In the genomic region with DNA sequence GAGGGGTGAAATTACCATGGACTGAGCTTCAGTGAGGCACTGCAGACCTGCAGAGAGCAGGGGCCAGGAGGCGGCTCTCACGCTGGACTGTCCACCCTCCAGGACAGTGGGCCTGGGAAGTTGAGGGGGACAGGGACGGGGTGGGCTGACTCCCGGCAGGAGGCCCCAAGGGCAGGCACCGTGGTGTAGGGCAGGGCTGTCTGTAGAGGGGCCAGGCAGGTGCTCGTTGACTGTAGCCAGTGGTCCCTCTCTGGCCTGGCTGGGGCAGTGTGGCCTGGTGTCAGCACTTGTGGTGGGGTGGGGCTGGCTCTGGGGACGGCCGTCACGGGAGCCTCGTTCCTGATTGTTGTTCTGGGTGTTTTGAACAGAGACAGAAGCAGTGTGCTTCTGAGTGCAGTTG, we compare ENCODE assay signal across 24 cellular contexts. TPM values are rescaled to one million over a fixed set of nuclear protein-coding genes. Genes with fewer than 3 reads are reported as not detected.
A peak's percentile ranks its signal among the peaks of the same experiment; 100 is the strongest.
DNase-seq lines count a peak whose midpoint lies in the region; ATAC-seq, FAIRE-seq and TF ChIP-seq lines count a peak whose summit lies in the region.
"Had no signal": no experiment of that assay in that cellular context is flagged by ENCODE, and none has a peak within 500 bp of the region (broad histone marks: within the 10 kb centered on the region; RNA-seq: fewer than 3 reads in every experiment).

No MANE protein-coding gene starts in this region.

- no peaks in the 10 kb centered on the region for H3K23me2 ChIP-seq in H1 (ENCODE audit: low read depth, low read length)

- H3K4ac ChIP-seq in H1 (replicated peaks; ENCODE audit: insufficient read length, low read depth, low read length): no peak overlapping the region

- no peak overlapping the region for H2BK20ac ChIP-seq in H1 (ENCODE audit: low read length)

- peaks cover 9% of the 10 kb centered on the region for H3K4me1 Mint-ChIP-seq in central memory CD8-positive, alpha-beta T cell
- H3K4me1 Mint-ChIP-seq in mesothelial cell of epicardium: peaks cover 6% of the 10 kb centered on the region
- H3K4me1 Mint-ChIP-seq in CD8-positive, alpha-beta T cell (ENCODE audit: low read depth): peaks cover 4% of the 10 kb centered on the region
- H3K4me1 Mint-ChIP-seq: GM23338 had no signal

- no peak overlapping the region for H2AFZ ChIP-seq in H1 (ENCODE audit: low read length)
- H2AFZ ChIP-seq: GM23338 had no signal

- H3K79me1 ChIP-seq in H1 (ENCODE audit: low read depth, low read length): 0 out of 2 replicates have a peak, but pooled peaks cover 2% of the 10 kb centered on the region

- H3K27me3 ChIP-seq in H1 (replicated peaks in 1 of 4; ENCODE audit: control insufficient read depth in 3 of 4, extremely low read depth in 1 of 4, insufficient read depth in 3 of 4, low read length in 3 of 4): no peaks in the 10 kb centered on the region
- no peaks in the 10 kb centered on the region for H3K27me3 ChIP-seq in sigmoid colon
- H3K27me3 ChIP-seq in CD8-positive, alpha-beta T cell (ENCODE audit: insufficient read depth, low read length): no peaks in the 10 kb centered on the region

- H3K79me2 ChIP-seq in H1 (ENCODE audit: control insufficient read depth in 1 of 2, insufficient read depth in 2 of 2, low read length in 2 of 2): no peaks in the 10 kb centered on the region; a peak in 1 of 4 replicates

- peaks cover 21% of the 10 kb centered on the region for H3K36me3 Mint-ChIP-seq in central memory CD8-positive, alpha-beta T cell (ENCODE audit: insufficient read depth)
- peaks cover 11% of the 10 kb centered on the region for H3K36me3 Mint-ChIP-seq in mesothelial cell of epicardium
- peaks cover 68% of the 10 kb centered on the region for H3K36me3 Mint-ChIP-seq in CD8-positive, alpha-beta T cell

- no peak overlapping the region for H2BK120ac ChIP-seq in H1 (replicated peaks; ENCODE audit: low read depth, low read length)

- 94% methylated on average over 10 of the region's 10 CpGs; no CpG with 5 or more reads in 1 of the 2 experiments for WGBS in H1 (ENCODE audit: extremely low coverage in 1 of 2, insufficient coverage in 1 of 2, insufficient read length in 1 of 2, insufficient replicate concordance in 2 of 2, low coverage in 1 of 2, low lambda C conversion rate in 2 of 2, missing lambda C conversion rate in 1 of 2), 2 experiments
- WGBS in sigmoid colon, 2 donors: 90 to 93% methylated on average over 10 of the region's 10 CpGs

- intact Hi-C loops in Right ventricle myocardium inferior (cut with DNase I) (no loop called here), left cardiac atrium (cut with DNase I) (no loop called here), sigmoid colon (cut with DNase I) (no loop called here)
- intact Hi-C loops in CD8-positive, alpha-beta T cell (cut with DNase I, micrococcal nuclease): no loop called here

- H4K91ac ChIP-seq in H1 (replicated peaks; ENCODE audit: insufficient read length, low read length): no peak overlapping the region

- no peak for TF ChIP-seq RAD21 in H1 (IDR thresholded peaks at IDR 0.05 in 1 of 2, conservative IDR thresholded peaks at IDR 0.05 in 1 of 2; ENCODE audit: low read depth in 2 of 2, low read length in 2 of 2)

- H3K27me3 Mint-ChIP-seq in central memory CD8-positive, alpha-beta T cell: no peaks in the 10 kb centered on the region
- no peaks in the 10 kb centered on the region for H3K27me3 Mint-ChIP-seq in mesothelial cell of epicardium (ENCODE audit: low read depth)
- H3K27me3 Mint-ChIP-seq in CD8-positive, alpha-beta T cell (ENCODE audit: low read depth): no peaks in the 10 kb centered on the region
- H3K27me3 Mint-ChIP-seq: CD4-positive, CD25-positive, alpha-beta regulatory T cell; CD8-positive, alpha-beta memory T cell had no signal

- no peak overlapping the region for H3K4me2 ChIP-seq in H1 (ENCODE audit: insufficient read depth in 1 of 2, low read depth in 2 of 2, low read length in 2 of 2)
- H3K4me2 ChIP-seq: GM23338 had no signal

- H2BK5ac ChIP-seq in H1 (ENCODE audit: low read depth, low read length): 0 out of 2 replicates have a peak overlapping the region, but pooled peaks have one; percentile 24

- H3K27ac ChIP-seq in H1 (ENCODE audit: low read depth, low read length): no peak overlapping the region
- H3K27ac ChIP-seq in sigmoid colon: no peak overlapping the region
- no peak overlapping the region for H3K27ac ChIP-seq in CD8-positive, alpha-beta T cell (ENCODE audit: low read depth, low read length)
- H3K27ac ChIP-seq: C4-2B had no signal

- TF ChIP-seq POLR2A in H1 (IDR thresholded peaks at IDR 0.05; ENCODE audit: control extremely low read depth in 1 of 2, low read depth in 2 of 2, low read length in 2 of 2) (no peak), sigmoid colon (IDR thresholded peaks at IDR 0.05) (no peak)

- no peak overlapping the region for H3K23ac ChIP-seq in H1 (ENCODE audit: insufficient read length)

- no peak for FAIRE-seq in H1 (lab: Jason Lieb, UNC)
- FAIRE-seq: D721Med, GM12878, GM19239, H54 had no signal

- TF ChIP-seq EP300 in H1 (IDR thresholded peaks at IDR 0.05; ENCODE audit: borderline replicate concordance in 1 of 2, low read depth in 2 of 2, low read length in 2 of 2): no peak
- no peak for TF ChIP-seq EP300 in sigmoid colon (IDR thresholded peaks at IDR 0.05)

- no peak overlapping the region for H3K18ac ChIP-seq in H1 (ENCODE audit: extremely low read depth, low read length)

- ATAC-seq in Right ventricle myocardium inferior (no peak), left cardiac atrium (no peak)
- ATAC-seq in central memory CD8-positive, alpha-beta T cell (replicated peaks; ENCODE audit: extremely low read depth, poor library complexity, severe bottlenecking): no peak
- no peak for ATAC-seq in CD8-positive, alpha-beta T cell
- ATAC-seq: GM12878, GM23338 had no signal

- H4K5ac ChIP-seq in H1 (ENCODE audit: insufficient read length, low read depth, low read length): no peak overlapping the region

- no peak for TF ChIP-seq CTCF in H1 (IDR thresholded peaks at IDR 0.05; ENCODE audit: control extremely low read depth in 1 of 3, insufficient read depth in 1 of 3, low read depth in 1 of 3, low read length in 3 of 3)
- TF ChIP-seq CTCF in sigmoid colon (IDR thresholded peaks at IDR 0.05): no peak
- no peak for TF ChIP-seq CTCF in mesothelial cell of epicardium (IDR thresholded peaks at IDR 0.05; ENCODE audit: unreplicated experiment)
- TF ChIP-seq CTCF in CD8-positive, alpha-beta T cell (IDR thresholded peaks at IDR 0.05): no peak

- H3K4me3 ChIP-seq in H1 (ENCODE audit: extremely low read depth in 1 of 4, insufficient read depth in 2 of 4, low read depth in 3 of 4, low read length in 4 of 4): no peak overlapping the region
- no peak overlapping the region for H3K4me3 ChIP-seq in sigmoid colon
- H3K4me3 ChIP-seq in CD8-positive, alpha-beta T cell (ENCODE audit: low read depth, low read length): no peak overlapping the region
- H3K4me3 ChIP-seq: GM12878, GM23338, HAP-1 had no signal

- H4K8ac ChIP-seq in H1 (ENCODE audit: extremely low read depth, insufficient read depth, low read length): no peak overlapping the region

- no peak overlapping the region for H2AK5ac ChIP-seq in H1 (ENCODE audit: low read depth, low read length)

- CTCF ChIA-PET in H1 (lab: Charles Lee; ENCODE audit: partially characterized antibody): interaction anchor here (1.0 to 2.5 kb wide), 5 partner anchors 9 to 100 kb away, joined by 3 to 8 read pairs (median 5); no protein-coding TSS in a partner anchor
- CTCF ChIA-PET in CD8-positive, alpha-beta T cell (lab: Charles Lee): no interaction called here

- no peak overlapping the region for H3K56ac ChIP-seq in H1 (replicated peaks; ENCODE audit: insufficient read length, low read depth, low read length)

- H3K14ac ChIP-seq in H1 (ENCODE audit: insufficient read length): no peak overlapping the region

- peak overlapping the region; percentile 76 for H3K27ac Mint-ChIP-seq in central memory CD8-positive, alpha-beta T cell (ENCODE audit: low read depth)
- no peak overlapping the region for H3K27ac Mint-ChIP-seq in mesothelial cell of epicardium
- H3K27ac Mint-ChIP-seq in CD8-positive, alpha-beta T cell: no peak overlapping the region
- H3K27ac Mint-ChIP-seq: CD8-positive, alpha-beta memory T cell had no signal

- no peak overlapping the region for H2BK15ac ChIP-seq in H1 (ENCODE audit: low read length)

- peaks cover 17 to 58% (median 43%) of the 10 kb centered on the region in 4 experiments; a peak in 7 of 8 replicates for H3K36me3 ChIP-seq in H1 (ENCODE audit: control insufficient read depth in 2 of 4, insufficient read depth in 4 of 4, low read length in 3 of 4)
- peaks cover 48 to 87% (median 80%) of the 10 kb centered on the region in 4 donors for H3K36me3 ChIP-seq in sigmoid colon
- peaks cover 50% of the 10 kb centered on the region for H3K36me3 ChIP-seq in CD8-positive, alpha-beta T cell (ENCODE audit: insufficient read depth, low read length)

- no peaks in the 10 kb centered on the region for H3K9me3 ChIP-seq in H1 (ENCODE audit: insufficient read depth in 2 of 2, low read depth in 1 of 2, low read length in 1 of 2)
- no peaks in the 10 kb centered on the region for H3K9me3 ChIP-seq in sigmoid colon
- no peaks in the 10 kb centered on the region for H3K9me3 ChIP-seq in CD8-positive, alpha-beta T cell (ENCODE audit: low read length)
- H3K9me3 ChIP-seq: HAP-1 had no signal

- no peak overlapping the region for H3K4me3 Mint-ChIP-seq in central memory CD8-positive, alpha-beta T cell
- H3K4me3 Mint-ChIP-seq in mesothelial cell of epicardium: no peak overlapping the region
- no peak overlapping the region for H3K4me3 Mint-ChIP-seq in CD8-positive, alpha-beta T cell
- H3K4me3 Mint-ChIP-seq: CD4-positive, CD25-positive, alpha-beta regulatory T cell; CD8-positive, alpha-beta memory T cell; GM23338 had no signal

- H3K4me1 ChIP-seq in H1 (replicated peaks in 1 of 4; ENCODE audit: control insufficient read depth in 3 of 4, insufficient read depth in 4 of 4, low read length in 3 of 4) (no peaks in the 10 kb centered on the region; a peak in 1 of 7 replicates), sigmoid colon (no peaks in the 10 kb centered on the region)
- no peaks in the 10 kb centered on the region for H3K4me1 ChIP-seq in CD8-positive, alpha-beta T cell (ENCODE audit: insufficient read depth, low read length)
- H3K4me1 ChIP-seq: HAP-1 had no signal

- H2BK12ac ChIP-seq in H1 (ENCODE audit: low read depth, low read length): no peak overlapping the region

- POLR2A ChIA-PET in H1 (lab: Charles Lee; ENCODE audit: partially characterized antibody): no interaction called here
- POLR2A ChIA-PET in CD8-positive, alpha-beta T cell (lab: Charles Lee): no interaction called here

- H4K20me1 ChIP-seq in H1 (replicated peaks in 1 of 2; ENCODE audit: control insufficient read depth in 1 of 2, insufficient read depth in 2 of 2, low read length in 2 of 2): peaks cover 0 to 21% of the 10 kb centered on the region in 2 experiments

- H3K9me3 Mint-ChIP-seq in central memory CD8-positive, alpha-beta T cell: no peaks in the 10 kb centered on the region
- no peaks in the 10 kb centered on the region for H3K9me3 Mint-ChIP-seq in mesothelial cell of epicardium
- H3K9me3 Mint-ChIP-seq in CD8-positive, alpha-beta T cell: no peaks in the 10 kb centered on the region
- H3K9me3 Mint-ChIP-seq: CD8-positive, alpha-beta memory T cell had no signal

- DNase-seq in Right ventricle myocardium inferior (ENCODE audit: missing footprints): peak; percentile 44
- no peak for DNase-seq in left cardiac atrium
- no peak for DNase-seq in central memory CD8-positive, alpha-beta T cell (ENCODE audit: low spot score in 2 of 2)
- DNase-seq in H1 (ENCODE audit: low read depth in 1 of 2, low spot score in 2 of 2): no peak
- peak; percentile 63 for DNase-seq in sigmoid colon
- DNase-seq in mesothelial cell of epicardium (ENCODE audit: low spot score in 2 of 2, unreplicated experiment in 2 of 2): no peak
- no peak for DNase-seq in CD8-positive, alpha-beta T cell
- no peak for DNase-seq in NCI-H748 treated with DMSO at 0.1 percent for 48 hours (lab: John Stamatoyannopoulos, UW)
- DNase-seq: CD4-positive, CD25-positive, alpha-beta regulatory T cell; CD8-positive, alpha-beta memory T cell; DMS 273 treated with DMSO at 0.1 percent for 48 hours; DMS79; EL; GDM1 had no signal

- H3K9ac ChIP-seq in H1 (replicated peaks in 1 of 4; ENCODE audit: extremely low read depth in 1 of 4, low read depth in 3 of 4, low read length in 3 of 4): no peak overlapping the region

RNA-seq across cellular contexts. Expression of a gene that starts 46.4 kb away (rescaled TPM):
- total RNA-seq in Right ventricle myocardium inferior (not detected), left cardiac atrium (not detected), sigmoid colon (not detected), mesothelial cell of epicardium (not detected in 3 replicates)
- total RNA-seq in H1 (2021; fragmentation: NEBNext Ultra II Directional; extraction: Animal tissue kit (Norgen Biotek cat#: 25700)): not detected in 2 replicates
- polyA plus RNA-seq in H1 (2011; rRNA removed) (0.09 TPM in 1 of 2 replicates, not detected in the other), sigmoid colon (under 1 TPM in 2 of 3 donors, not detected in 1; under 0.01 to 0.04 TPM)
- not detected for polyA plus RNA-seq in H1 (2011; cell fraction: cytosol; rRNA removed)
- not detected for polyA plus RNA-seq in H1 (2011; cell fraction: nucleus; rRNA removed)
- 0.24 to 1.1 TPM (median 0.29 TPM) in 4 replicates for polyA plus RNA-seq in H1 (2012, experiment 1 of 2)
- polyA plus RNA-seq in H1 (2012, experiment 2 of 2): 0.03 TPM
- polyA plus RNA-seq in H1 (2013, experiment 1 of 2): under 0.01 TPM
- polyA plus RNA-seq in H1 (2013, experiment 2 of 2): not detected
- polyA minus RNA-seq in H1 (2011; rRNA and poly(A)+ RNA removed): not detected in 2 replicates
- not detected for polyA minus RNA-seq in H1 (2011; cell fraction: cytosol; rRNA and poly(A)+ RNA removed)
- not detected for polyA minus RNA-seq in H1 (2011; cell fraction: nucleus; rRNA and poly(A)+ RNA removed)
- total RNA-seq in CD8-positive, alpha-beta T cell: not detected
- total RNA-seq: A172; A673; CD4-positive, CD25-positive, alpha-beta regulatory T cell; CD8-positive, alpha-beta memory T cell; GM23338 had no signal
- polyA plus RNA-seq: BJ; CD8-positive, alpha-beta memory T cell; GM23338 had no signal

Comparison
In these comparisons a context has a peak if more than half of its experiments do, and no peak if none do; other contexts are left out.
1. DNase-seq: peak in Right ventricle myocardium inferior (single experiment) and sigmoid colon (single experiment); none in left cardiac atrium (single experiment), central memory CD8-positive, alpha-beta T cell (0 of 2), H1 (0 of 2), mesothelial cell of epicardium (0 of 2), CD8-positive, alpha-beta T cell (0 of 7) and NCI-H748 treated with DMSO at 0.1 percent for 48 hours (single experiment).